ENCODE assay signal across 9 cellular contexts in the genomic region with DNA sequence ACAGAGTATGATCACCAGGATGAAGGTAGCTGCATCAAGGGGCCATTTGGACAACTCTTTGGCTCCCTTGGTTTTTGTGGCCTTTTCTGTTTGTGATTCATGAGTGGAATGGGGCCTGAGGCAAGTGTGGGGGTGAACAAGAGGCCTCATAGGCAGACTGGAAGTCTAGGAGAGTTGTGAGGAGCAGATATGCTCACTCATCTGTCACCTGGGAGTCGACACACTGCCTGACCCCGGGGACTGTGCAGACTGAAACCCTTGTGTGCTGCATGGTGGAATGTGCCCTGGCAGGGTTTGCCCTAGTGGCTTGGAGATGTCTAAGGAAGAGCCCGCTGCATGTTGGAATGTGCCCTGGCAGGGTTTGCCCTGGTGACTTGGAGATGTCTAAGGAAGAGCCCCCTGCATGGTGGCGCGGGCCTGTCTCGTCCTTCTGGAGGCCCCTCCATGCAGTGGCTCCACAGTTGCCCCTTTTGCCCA. TPM values are rescaled to one million over a fixed set of nuclear protein-coding genes. Genes with fewer than 3 reads are reported as not detected.
DNase-seq lines count a peak whose midpoint lies in the region; ATAC-seq and TF ChIP-seq lines count a peak whose summit lies in the region.
"Had no signal": no experiment of that assay in that cellular context is flagged by ENCODE, and none has a peak within 500 bp of the region (broad histone marks: within the 10 kb centered on the region; RNA-seq: fewer than 3 reads in every experiment).

No MANE protein-coding gene starts in this region.

- peaks cover 96% of the 10 kb centered on the region for H3K4me1 Mint-ChIP-seq in CD4-positive, alpha-beta T cell (ENCODE audit: low read depth)
- peaks cover 85 to 88% of the 10 kb centered on the region in 2 donors for H3K4me1 Mint-ChIP-seq in effector memory CD8-positive, alpha-beta T cell (ENCODE audit: low read depth in 2 of 2)
- H3K4me1 Mint-ChIP-seq in natural killer cell treated with Interleukin-12 subunit alpha and Interleukin-12 subunit beta and Interleukin-15 and Interleukin-18, amount 100 ng/mL, for 72 hours (ENCODE audit: low read depth in 2 of 2): peaks cover 76 to 79% of the 10 kb centered on the region in 2 donors

- H3F3A ChIP-seq in PC-3 (ENCODE audit: low read length, unreplicated experiment): peaks cover 6% of the 10 kb centered on the region

- TF ChIP-seq CTCF in CD4-positive, alpha-beta T cell (IDR thresholded peaks at IDR 0.05): no peak
- TF ChIP-seq CTCF in PC-3 (conservative IDR thresholded peaks at IDR 0.05; ENCODE audit: low read depth, low read length): no peak

- peak overlapping the region; percentile 80 for H3K4me3 Mint-ChIP-seq in CD4-positive, alpha-beta T cell
- peak overlapping the region; percentile 82 to 90 for H3K4me3 Mint-ChIP-seq in effector memory CD8-positive, alpha-beta T cell
- H3K4me3 Mint-ChIP-seq in natural killer cell treated with Interleukin-12 subunit alpha and Interleukin-12 subunit beta and Interleukin-15 and Interleukin-18, amount 100 ng/mL, for 72 hours: peak overlapping the region; percentile 62

- H3K27me3 ChIP-seq in CD4-positive, alpha-beta T cell (ENCODE audit: control insufficient read depth, insufficient read depth, low read length): no peaks in the 10 kb centered on the region
- no peaks in the 10 kb centered on the region for H3K27me3 ChIP-seq in PC-3 (ENCODE audit: low read length)

- intact Hi-C loops in CD4-positive, alpha-beta T cell (cut with DNase I, micrococcal nuclease): loop anchor here (2.0 to 5.0 kb wide), 4 partner anchors 19 to 135 kb away; no protein-coding TSS in a partner anchor
- intact Hi-C loops in PC-3 (cut with micrococcal nuclease): loop anchor here (5.0 kb wide), 1 partner anchor 60 kb away; a partner anchor contains a TSS

- H3K4me2 ChIP-seq in PC-3 (ENCODE audit: low read length): peak overlapping the region; percentile 60

- no peaks in the 10 kb centered on the region for H3K9me3 ChIP-seq in CD4-positive, alpha-beta T cell (ENCODE audit: control insufficient read depth, low read length)
- H3K9me3 ChIP-seq in PC-3 (ENCODE audit: low read length): no peaks in the 10 kb centered on the region

- peak in 1 of 10 experiments; percentile 40 for DNase-seq in CD4-positive, alpha-beta T cell
- peak; percentile 91 for DNase-seq in PC-3
- no peak for DNase-seq in effector memory CD8-positive, alpha-beta T cell
- DNase-seq in natural killer cell treated with Interleukin-12 subunit alpha and Interleukin-12 subunit beta and Interleukin-15 and Interleukin-18, amount 100 ng/mL, for 72 hours (ENCODE audit: low spot score): no peak
- no peak for DNase-seq in NK-92 treated with Interleukin-12 subunit alpha and Interleukin-12 subunit beta, amount 100 ng/mL, for 24 hours (lab: John Stamatoyannopoulos, UW)
- DNase-seq in AG08396 (ENCODE audit: low spot score): no peak
- DNase-seq in COR-L47 (lab: John Stamatoyannopoulos, UW): no peak

- POLR2A ChIA-PET in CD4-positive, alpha-beta T cell (lab: Charles Lee): interaction anchor here (0.8 to 9.9 kb wide), 15 partner anchors 8 to 174 kb away, joined by 3 to 343 read pairs (median 6); a partner anchor contains a TSS
- POLR2A ChIA-PET in PC-3 (lab: Charles Lee; ENCODE audit: unreplicated experiment): no interaction called here

- ATAC-seq in CD4-positive, alpha-beta T cell (ENCODE audit: poor library complexity): no peak
- peak; percentile 60 for ATAC-seq in PC-3
- no peak for ATAC-seq in effector memory CD8-positive, alpha-beta T cell (replicated peaks)
- no peak for ATAC-seq in natural killer cell treated with Interleukin-12 subunit alpha and Interleukin-12 subunit beta and Interleukin-15 and Interleukin-18, amount 100 ng/mL, for 72 hours
- no peak for ATAC-seq in HG03025 (IDR thresholded peaks at IDR 0.05; ENCODE audit: low FRiP score, unreplicated experiment)

- peaks cover 61% of the 10 kb centered on the region for H3K4me1 ChIP-seq in PC-3 (ENCODE audit: insufficient read depth, low read length)

- no peaks in the 10 kb centered on the region for H3K9me2 ChIP-seq in PC-3 (replicated peaks; ENCODE audit: low read length)

- CTCF ChIA-PET in CD4-positive, alpha-beta T cell (lab: Charles Lee): interaction anchor here (0.9 to 7.2 kb wide), 7 partner anchors 11 to 111 kb away, joined by 3 to 107 read pairs (median 5); no protein-coding TSS in a partner anchor
- CTCF ChIA-PET in PC-3 (lab: Charles Lee): interaction anchor here (0.6 to 1.5 kb wide), 2 partner anchors 53 to 149 kb away, joined by 3 to 17 read pairs; no protein-coding TSS in a partner anchor

- H3K9me3 Mint-ChIP-seq in CD4-positive, alpha-beta T cell: no peaks in the 10 kb centered on the region
- no peaks in the 10 kb centered on the region for H3K9me3 Mint-ChIP-seq in effector memory CD8-positive, alpha-beta T cell
- no peaks in the 10 kb centered on the region for H3K9me3 Mint-ChIP-seq in natural killer cell treated with Interleukin-12 subunit alpha and Interleukin-12 subunit beta and Interleukin-15 and Interleukin-18, amount 100 ng/mL, for 72 hours
- H3K9me3 Mint-ChIP-seq: activated naive CD4-positive, alpha-beta T cell treated with anti-CD3 and anti-CD28 coated beads, Interleukin-2, amount 50 U/mL, for 72 hours had no signal

- H2AFZ ChIP-seq in PC-3 (ENCODE audit: low read length): no peak overlapping the region

- peak overlapping the region; percentile 93 for H3K27ac Mint-ChIP-seq in CD4-positive, alpha-beta T cell
- peak overlapping the region; percentile 91 to 96 for H3K27ac Mint-ChIP-seq in effector memory CD8-positive, alpha-beta T cell
- peak overlapping the region; percentile 62 to 83 for H3K27ac Mint-ChIP-seq in natural killer cell treated with Interleukin-12 subunit alpha and Interleukin-12 subunit beta and Interleukin-15 and Interleukin-18, amount 100 ng/mL, for 72 hours

- H3K9ac ChIP-seq in PC-3 (ENCODE audit: low read length): 0 out of 2 replicates have a peak overlapping the region, but pooled peaks have one; percentile 12

- peak overlapping the region; percentile 13; the same call in 1 of the 2 replicates for H3K4me3 ChIP-seq in PC-3 (ENCODE audit: low read length)

- BruUV-seq in PC-3 (replicated peaks; lab: Mats Ljungman, UMichigan): no TSS peak

- H3K27ac ChIP-seq in CD4-positive, alpha-beta T cell (ENCODE audit: low read depth, low read length): peak overlapping the region; percentile 69
- peak overlapping the region; percentile 89 for H3K27ac ChIP-seq in PC-3 (ENCODE audit: low read length)

- H3K79me2 ChIP-seq in PC-3 (ENCODE audit: low read length): peaks cover 29% of the 10 kb centered on the region

- peaks cover 90% of the 10 kb centered on the region for H3K36me3 Mint-ChIP-seq in CD4-positive, alpha-beta T cell (ENCODE audit: low read depth)
- H3K36me3 Mint-ChIP-seq in effector memory CD8-positive, alpha-beta T cell (ENCODE audit: insufficient read depth): peaks cover 80% of the 10 kb centered on the region
- H3K36me3 Mint-ChIP-seq in natural killer cell treated with Interleukin-12 subunit alpha and Interleukin-12 subunit beta and Interleukin-15 and Interleukin-18, amount 100 ng/mL, for 72 hours: peaks cover 16% of the 10 kb centered on the region

- no peaks in the 10 kb centered on the region for H3K27me3 Mint-ChIP-seq in CD4-positive, alpha-beta T cell
- no peaks in the 10 kb centered on the region for H3K27me3 Mint-ChIP-seq in effector memory CD8-positive, alpha-beta T cell
- no peaks in the 10 kb centered on the region for H3K27me3 Mint-ChIP-seq in natural killer cell treated with Interleukin-12 subunit alpha and Interleukin-12 subunit beta and Interleukin-15 and Interleukin-18, amount 100 ng/mL, for 72 hours

- H4K20me1 ChIP-seq in PC-3 (ENCODE audit: low read length): no peaks in the 10 kb centered on the region; the same call in 1 of the 2 replicates

- peaks cover 54% of the 10 kb centered on the region for H3K36me3 ChIP-seq in PC-3 (ENCODE audit: low read depth, low read length)

RNA-seq across cellular contexts. Expression of a gene that starts 60.0 kb away (rescaled TPM):
- 100 to 1,000 TPM; 181 to 191 TPM for total RNA-seq in CD4-positive, alpha-beta T cell
- total RNA-seq in PC-3 (2014; rRNA removed): 55.9 and 71.3 TPM in 2 replicates
- total RNA-seq in natural killer cell treated with Interleukin-12 subunit alpha and Interleukin-12 subunit beta and Interleukin-15 and Interleukin-18, amount 100 ng/mL, for 72 hours: 100 to 1,000 TPM; 171 to 178 TPM
